Comparison of ENCODE assay signal across 10 cellular contexts in genomic region chr15:57626713-57627440, GRCh38. TPM values are rescaled to one million over a fixed set of nuclear protein-coding genes. Genes with fewer than 3 reads are reported as not detected.
"Had no signal": no experiment of that assay in that cellular context is flagged by ENCODE, and none has a peak within 500 bp of the region (broad histone marks: within the 10 kb centered on the region; RNA-seq: fewer than 3 reads in every experiment).

No MANE protein-coding gene starts in this region.

- H3K9me3 Mint-ChIP-seq: activated naive CD8-positive, alpha-beta T cell treated with anti-CD3 and anti-CD28 coated beads, Interleukin-2, amount 10 ng/mL, durations not matched to agents 7 days and 5 days; naive B cell had no signal

- H3K4me1 Mint-ChIP-seq: activated naive CD8-positive, alpha-beta T cell treated with anti-CD3 and anti-CD28 coated beads, Interleukin-2, amount 10 ng/mL, durations not matched to agents 7 days and 5 days had no signal

- H3K27ac ChIP-seq: foreskin keratinocyte, neutrophil had no signal

- DNase-seq: activated CD4-positive, alpha-beta T cell treated with anti-CD3 and anti-CD28 coated beads, Interleukin-2, amount 50 U/mL, for 4 hours; activated gamma-delta T cell; activated naive CD8-positive, alpha-beta T cell treated with anti-CD3 and anti-CD28 coated beads, Interleukin-2, amount 10 ng/mL, durations not matched to agents 7 days and 5 days; activated T-cell treated with anti-CD3 and anti-CD28 coated beads, Interleukin-2, amount 50 U/mL, for 48 hours; anterior cingulate cortex; foreskin keratinocyte; islet precursor cell; naive B cell; small intestine had no signal

- H3K4me1 ChIP-seq: foreskin keratinocyte had no signal

- ATAC-seq: foreskin keratinocyte had no signal

- H3K27me3 ChIP-seq: foreskin keratinocyte had no signal

- H3K27ac Mint-ChIP-seq: activated naive CD8-positive, alpha-beta T cell treated with anti-CD3 and anti-CD28 coated beads, Interleukin-2, amount 10 ng/mL, durations not matched to agents 7 days and 5 days had no signal

- H3K9me3 ChIP-seq: neutrophil had no signal

- H3K36me3 ChIP-seq: neutrophil had no signal

- H3K36me3 Mint-ChIP-seq: activated naive CD8-positive, alpha-beta T cell treated with anti-CD3 and anti-CD28 coated beads, Interleukin-2, amount 10 ng/mL, durations not matched to agents 7 days and 5 days had no signal

- H3K4me3 Mint-ChIP-seq: activated naive CD8-positive, alpha-beta T cell treated with anti-CD3 and anti-CD28 coated beads, Interleukin-2, amount 10 ng/mL, durations not matched to agents 7 days and 5 days had no signal

RNA-seq across cellular contexts. Expression of gene MYZAP, which starts 35.2 kb away (rescaled TPM):
- total RNA-seq: activated naive CD8-positive, alpha-beta T cell treated with anti-CD3 and anti-CD28 coated beads, Interleukin-2, amount 10 ng/mL, durations not matched to agents 7 days and 5 days had no signal
